ENCODE assay signal across 8 cellular contexts in the genomic region with DNA sequence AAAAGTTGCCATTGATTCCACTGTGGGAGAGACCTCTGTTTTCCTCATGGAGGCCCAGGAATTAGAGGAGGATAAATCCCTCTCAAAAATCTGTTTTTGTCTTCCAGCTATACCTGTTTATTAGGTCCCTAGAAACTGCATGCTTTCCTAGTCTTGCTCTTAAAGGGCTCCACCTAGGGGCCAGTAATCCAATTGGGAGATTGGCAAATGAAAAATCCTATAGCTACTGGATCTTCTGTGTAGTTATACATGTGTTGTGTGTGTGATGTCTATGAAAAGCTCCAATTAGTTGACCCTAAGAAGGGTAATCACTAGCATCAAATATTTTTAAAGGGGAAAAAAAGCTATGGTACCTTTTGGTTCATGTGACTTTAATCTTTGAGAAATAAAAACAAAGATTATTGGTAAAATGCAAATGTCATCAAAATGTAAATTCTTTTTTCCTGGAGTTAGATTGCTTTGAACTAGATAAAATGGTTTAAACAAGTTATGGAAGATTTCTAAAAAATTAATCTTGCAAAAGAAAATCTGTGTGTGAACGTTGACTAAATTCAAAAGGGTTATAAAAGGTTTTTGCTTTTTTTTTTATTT.
A peak's percentile ranks its signal among the peaks of the same experiment; 100 is the strongest.
DNase-seq lines count a peak whose midpoint lies in the region; ATAC-seq and FAIRE-seq lines count a peak whose summit lies in the region.

No MANE protein-coding gene starts in this region.

- peak; percentile 82 for FAIRE-seq in TTC549 (lab: Jason Lieb, UNC)

- in situ Hi-C loops in G401 (cut with HindIII; ENCODE audit: low sequenced_read_pairs), result no loop called here

- H3K9ac ChIP-seq in iPS-15b (ENCODE audit: low read depth, low read length), result peak overlapping the region; percentile 1

- intact Hi-C loops in posterior vena cava (cut with DNase I), result no loop called here

- no peak for ATAC-seq in HG03354 (IDR thresholded peaks at IDR 0.05; ENCODE audit: poor library complexity, severe bottlenecking, unreplicated experiment)
- ATAC-seq in GM18502 (IDR thresholded peaks at IDR 0.05; ENCODE audit: poor library complexity, unreplicated experiment), result no peak
- no peak for ATAC-seq in GM21825 (IDR thresholded peaks at IDR 0.05; ENCODE audit: unreplicated experiment)

- no peaks in the 10 kb centered on the region for H3K4me1 ChIP-seq in iPS-15b (ENCODE audit: control insufficient read depth, insufficient read depth, low read length)

- no peaks in the 10 kb centered on the region for H3K27me3 ChIP-seq in iPS-15b (ENCODE audit: control insufficient read depth, insufficient read depth, low read length)

- DNase-seq in G401 (ENCODE audit: low spot score) (peak; percentile 44), M059J (ENCODE audit: low read depth) (peak; percentile 48), posterior vena cava (ENCODE audit: low spot score) (no peak)

- H3K36me3 ChIP-seq in iPS-15b (ENCODE audit: control insufficient read depth, insufficient read depth, low read length), result no peaks in the 10 kb centered on the region

- no peak overlapping the region for H3K4me3 ChIP-seq in iPS-15b (ENCODE audit: low read depth, low read length)

- H3K9me3 ChIP-seq in iPS-15b (ENCODE audit: control insufficient read depth, insufficient read depth, low read length), result no peaks in the 10 kb centered on the region
